Comparison of ENCODE assay signal across 17 cellular contexts in genomic region chr6:36314221-36315014, GRCh38. TPM values are rescaled to one million over a fixed set of nuclear protein-coding genes. Genes with fewer than 3 reads are reported as not detected.
DNase-seq lines count a peak whose midpoint lies in the region; ATAC-seq, FAIRE-seq and TF ChIP-seq lines count a peak whose summit lies in the region.
"Had no signal": no experiment of that assay in that cellular context is flagged by ENCODE, and none has a peak within 500 bp of the region (broad histone marks: within the 10 kb centered on the region; RNA-seq: fewer than 3 reads in every experiment).

No MANE protein-coding gene starts in this region.

- H3K4me3 ChIP-seq in endodermal cell (ENCODE audit: low read length) (no peak overlapping the region), small intestine (ENCODE audit: low read depth in 1 of 2, low read length in 2 of 2) (no peak overlapping the region)
- H3K4me3 ChIP-seq: coronary artery, right atrium auricular region had no signal

- H3K9me3 ChIP-seq in endodermal cell (ENCODE audit: control insufficient read depth, low read length) (peaks cover 6% of the 10 kb centered on the region), small intestine (ENCODE audit: control insufficient read depth, low read depth) (no peaks in the 10 kb centered on the region)
- H3K9me3 ChIP-seq: right atrium auricular region had no signal

- no peaks in the 10 kb centered on the region for H3K36me3 ChIP-seq in endodermal cell (ENCODE audit: control insufficient read depth, insufficient read depth, low read length)
- H3K36me3 ChIP-seq in small intestine (ENCODE audit: control insufficient read depth in 2 of 2, insufficient read depth in 2 of 2, low read length in 2 of 2): no peaks in the 10 kb centered on the region
- H3K36me3 ChIP-seq: right atrium auricular region had no signal

- H3K27ac Mint-ChIP-seq in endodermal cell: peak overlapping the region; percentile 58
- H3K27ac Mint-ChIP-seq: activated T-helper 17 cell treated with anti-CD3 and anti-CD28 coated beads, Interleukin-2, amount 50 U/mL, for 72 hours had no signal

- H3K27me3 ChIP-seq in endodermal cell (ENCODE audit: control insufficient read depth, insufficient read depth, low read length, poor library complexity, severe bottlenecking) (no peaks in the 10 kb centered on the region), small intestine (ENCODE audit: control insufficient read depth in 2 of 2, insufficient read depth in 2 of 2, low read length in 2 of 2) (no peaks in the 10 kb centered on the region)
- H3K27me3 ChIP-seq: right atrium auricular region had no signal

- H3K4me1 ChIP-seq in endodermal cell (ENCODE audit: control insufficient read depth, insufficient read depth, low read length): peaks cover 9% of the 10 kb centered on the region
- peaks cover 0 to 2% of the 10 kb centered on the region in 2 donors for H3K4me1 ChIP-seq in small intestine (ENCODE audit: control insufficient read depth in 2 of 2, insufficient read depth in 1 of 2, low read depth in 1 of 2, low read length in 1 of 2)
- H3K4me1 ChIP-seq: right atrium auricular region had no signal

- no peak overlapping the region for H3K9ac ChIP-seq in endodermal cell (ENCODE audit: extremely low read depth, low read length, poor library complexity, severe bottlenecking)

- WGBS in endodermal cell (ENCODE audit: insufficient coverage in 1 of 2, insufficient read length in 1 of 2), 2 experiments: 25% methylated on average over 3 of the region's 3 CpGs; no CpG with 5 or more reads in 1 of the 2 experiments
- 22 to 56% (median 23%) methylated on average over 3 of the region's 3 CpGs for WGBS in small intestine, 3 donors

- DNase-seq in SIG-M5 treated with dmso at 0.1 percent for 504 hours (lab: John Stamatoyannopoulos, UW; ENCODE audit: unreplicated experiment) (peak; percentile 32), SIG-M5 (lab: John Stamatoyannopoulos, UW) (no peak), NCI-H526 (lab: John Stamatoyannopoulos, UW) (peak; percentile 87 to 89), endodermal cell (peak; percentile 85), small intestine (peak; percentile 61), AG08395 (ENCODE audit: low spot score) (no peak)
- DNase-seq: H9, NCI-H1092 treated with DMSO at 0.1 percent for 48 hours had no signal

- TF ChIP-seq CTCF in endodermal cell (conservative IDR thresholded peaks at IDR 0.05): no peak

- no peaks in the 10 kb centered on the region for H3K36me3 Mint-ChIP-seq in endodermal cell (ENCODE audit: low read depth)

- H3K4me1 Mint-ChIP-seq in endodermal cell: peaks cover 31% of the 10 kb centered on the region
- H3K4me1 Mint-ChIP-seq: activated T-helper 17 cell treated with anti-CD3 and anti-CD28 coated beads, Interleukin-2, amount 50 U/mL, for 72 hours had no signal

- H3K4me3 Mint-ChIP-seq in endodermal cell: no peak overlapping the region
- H3K4me3 Mint-ChIP-seq: activated T-helper 17 cell treated with anti-CD3 and anti-CD28 coated beads, Interleukin-2, amount 50 U/mL, for 72 hours; H9 had no signal

- peaks cover 5% of the 10 kb centered on the region for H3K9me3 Mint-ChIP-seq in endodermal cell
- H3K9me3 Mint-ChIP-seq: activated T-helper 17 cell treated with anti-CD3 and anti-CD28 coated beads, Interleukin-2, amount 50 U/mL, for 72 hours had no signal

- no peaks in the 10 kb centered on the region for H3K27me3 Mint-ChIP-seq in endodermal cell (ENCODE audit: insufficient read depth)

- H3K27ac ChIP-seq in endodermal cell (ENCODE audit: low read depth, low read length) (no peak overlapping the region), small intestine (ENCODE audit: low read depth in 1 of 2, low read length in 1 of 2) (no peak overlapping the region)
- H3K27ac ChIP-seq: coronary artery, VCaP had no signal

- ATAC-seq in GM18868 (IDR thresholded peaks at IDR 0.05; ENCODE audit: unreplicated experiment): no peak
- ATAC-seq in HG03520 (IDR thresholded peaks at IDR 0.05; ENCODE audit: unreplicated experiment): no peak
- ATAC-seq: activated T-helper 17 cell treated with anti-CD3 and anti-CD28 coated beads, Interleukin-2, amount 50 U/mL, for 72 hours had no signal

- FAIRE-seq in small intestine (lab: Jason Lieb, UNC): no peak

RNA-seq across cellular contexts. Expression of gene BNIP5, which starts 22.3 kb away (rescaled TPM):
- total RNA-seq in endodermal cell: not detected
- not detected for polyA plus RNA-seq in endodermal cell (2013, experiment 1 of 2)
- polyA plus RNA-seq in endodermal cell (2013, experiment 2 of 2): 0.08 TPM
- polyA plus RNA-seq in small intestine: 10 to 100 TPM in 2 of 3 donors, 1 to 10 TPM in 1; 2.6 to 26.7 (median 17.2) TPM
- total RNA-seq: activated T-helper 17 cell treated with anti-CD3 and anti-CD28 coated beads, Interleukin-2, amount 50 U/mL, for 72 hours; H9; mononuclear cell; right atrium auricular region; ureter had no signal
- polyA plus RNA-seq: AG04450 had no signal

RNA-seq across cellular contexts. Expression of gene PNPLA1, which starts 44.6 kb away (rescaled TPM):
- total RNA-seq in endodermal cell: not detected
- polyA plus RNA-seq in endodermal cell (2013, experiment 1 of 2): not detected
- polyA plus RNA-seq in endodermal cell (2013, experiment 2 of 2): not detected
- 1 to 10 TPM in 2 of 3 donors, under 1 TPM in 1; 0.55 to 2.7 (median 1.3) TPM for polyA plus RNA-seq in small intestine
- total RNA-seq: activated T-helper 17 cell treated with anti-CD3 and anti-CD28 coated beads, Interleukin-2, amount 50 U/mL, for 72 hours had no signal
- polyA plus RNA-seq: AG04450 had no signal

Comparison
In these comparisons a context has a peak if more than half of its experiments do, and no peak if none do; other contexts are left out.
1. DNase-seq: peak in SIG-M5 treated with dmso at 0.1 percent for 504 hours (single experiment), NCI-H526 (2 of 2), endodermal cell (single experiment) and small intestine (single experiment); none in SIG-M5 (single experiment) and AG08395 (single experiment).